In genomic region chr1:224651188-224651587, GRCh38 we compare ENCODE assay signal across 29 cellular contexts.
"Had no signal": no experiment of that assay in that cellular context is flagged by ENCODE, and none has a peak within 500 bp of the region (broad histone marks: within the 10 kb centered on the region; RNA-seq: fewer than 3 reads in every experiment).

No MANE protein-coding gene starts in this region.

- H3K27ac Mint-ChIP-seq: dendritic cell treated with granulocyte-macrophage colony-stimulating factor and Interleukin-4, amounts not matched to agents 40 ng/mL and 50 ng/mL, for 4 days; endodermal cell; immature natural killer cell; naive thymus-derived CD4-positive, alpha-beta T cell; stimulated activated effector memory CD8-positive, alpha-beta T cell treated with anti-CD3 and anti-CD28 coated beads, Interleukin-12 subunit alpha, Interleukin-12 subunit beta, amount 100 ng/mL, for 72 hours; type B pancreatic cell had no signal

- H3K36me3 Mint-ChIP-seq: immature natural killer cell; naive thymus-derived CD4-positive, alpha-beta T cell; stimulated activated effector memory CD8-positive, alpha-beta T cell treated with anti-CD3 and anti-CD28 coated beads, Interleukin-12 subunit alpha, Interleukin-12 subunit beta, amount 100 ng/mL, for 72 hours; type B pancreatic cell had no signal

- H3K36me3 ChIP-seq: colonic mucosa, heart right ventricle, prostate gland, right atrium auricular region, sigmoid colon, stomach, tibial artery had no signal

- H3K4me3 ChIP-seq: colonic mucosa, heart right ventricle, prostate gland, right atrium auricular region, sigmoid colon, stomach, testis, tibial artery had no signal

- H3K4me3 Mint-ChIP-seq: dendritic cell treated with granulocyte-macrophage colony-stimulating factor and Interleukin-4, amounts not matched to agents 40 ng/mL and 50 ng/mL, for 4 days; endodermal cell; immature natural killer cell; naive thymus-derived CD4-positive, alpha-beta T cell; nephron; stimulated activated effector memory CD8-positive, alpha-beta T cell treated with anti-CD3 and anti-CD28 coated beads, Interleukin-12 subunit alpha, Interleukin-12 subunit beta, amount 100 ng/mL, for 72 hours; type B pancreatic cell had no signal

- H3K4me1 ChIP-seq: colonic mucosa, prostate gland, testis, tibial artery had no signal

- H3K9me3 Mint-ChIP-seq: dendritic cell treated with granulocyte-macrophage colony-stimulating factor and Interleukin-4, amounts not matched to agents 40 ng/mL and 50 ng/mL, for 4 days; endodermal cell; nephron; stimulated activated effector memory CD8-positive, alpha-beta T cell treated with anti-CD3 and anti-CD28 coated beads, Interleukin-12 subunit alpha, Interleukin-12 subunit beta, amount 100 ng/mL, for 72 hours had no signal

- ATAC-seq: esophagus mucosa; heart right ventricle; left lobe of liver; naive thymus-derived CD4-positive, alpha-beta T cell; stimulated activated effector memory CD8-positive, alpha-beta T cell treated with anti-CD3 and anti-CD28 coated beads, Interleukin-12 subunit alpha, Interleukin-12 subunit beta, amount 100 ng/mL, for 72 hours had no signal

- H3K27ac ChIP-seq: colonic mucosa, epithelial cell of prostate, heart right ventricle, prostate gland, right atrium auricular region, sigmoid colon, stomach, testis, tibial artery had no signal

- H3K27me3 ChIP-seq: colonic mucosa, heart right ventricle, right atrium auricular region, sigmoid colon, stomach, testis, tibial artery had no signal

- DNase-seq: colonic mucosa; effector CD8-positive, alpha-beta T cell; endodermal cell; foreskin melanocyte; glutamatergic neuron; heart right ventricle; hypothalamus; immature natural killer cell; islet precursor cell; mesendoderm; midbrain; naive thymus-derived CD4-positive, alpha-beta T cell; nucleus accumbens; sigmoid colon; stimulated activated CD4-positive, alpha-beta T cell treated with anti-CD3 and anti-CD28 coated beads, Interleukin-2, amount 100 ng/mL, for 24 hours; stimulated activated CD4-positive, alpha-beta T cell treated with anti-CD3 and anti-CD28 coated beads, Interleukin-4, amount 100 ng/mL, for 24 hours; stimulated activated naive CD4-positive, alpha-beta T cell treated with Interleukin-2 at 50 U/mL for 16 hours; stomach; testis; tibial artery had no signal

- H3K4me1 Mint-ChIP-seq: endodermal cell; immature natural killer cell; naive thymus-derived CD4-positive, alpha-beta T cell; stimulated activated effector memory CD8-positive, alpha-beta T cell treated with anti-CD3 and anti-CD28 coated beads, Interleukin-12 subunit alpha, Interleukin-12 subunit beta, amount 100 ng/mL, for 72 hours had no signal

- H3K9me3 ChIP-seq: colonic mucosa, heart right ventricle, prostate gland, right atrium auricular region, sigmoid colon, stomach, testis, tibial artery had no signal
